9 cellular contexts compared by ENCODE assay signal in the genomic region with DNA sequence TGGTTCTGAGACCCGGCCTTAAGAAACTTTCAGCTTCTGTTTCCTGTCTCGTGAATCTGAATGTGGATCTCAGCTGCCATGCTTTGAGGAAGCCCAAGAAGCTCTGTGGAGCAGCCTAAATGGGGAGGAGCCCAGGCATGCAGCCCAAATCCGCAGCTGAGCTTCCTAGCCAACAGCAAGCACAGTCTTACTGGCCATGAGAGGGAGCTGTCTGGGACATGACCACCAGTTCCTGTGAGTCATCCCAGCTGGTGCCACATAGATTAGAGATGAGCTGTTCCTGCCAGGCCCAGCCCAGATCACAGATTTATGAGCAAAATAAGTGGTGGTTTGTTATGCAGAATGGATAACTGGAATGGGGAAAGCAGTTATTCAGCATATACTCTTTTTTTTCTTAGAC.
DNase-seq lines count a peak whose midpoint lies in the region; ATAC-seq and FAIRE-seq lines count a peak whose summit lies in the region.
"Had no signal": no experiment of that assay in that cellular context is flagged by ENCODE, and none has a peak within 500 bp of the region (broad histone marks: within the 10 kb centered on the region; RNA-seq: fewer than 3 reads in every experiment).

No MANE protein-coding gene starts in this region.

- ATAC-seq in GM21447 (IDR thresholded peaks at IDR 0.05; ENCODE audit: unreplicated experiment), result no peak

- intact Hi-C loops in posterior vena cava (cut with DNase I), result no loop called here

- peak; percentile 6 for DNase-seq in stimulated activated CD4-positive, alpha-beta T cell treated with anti-CD3 and anti-CD28 coated beads, Interleukin-1b, Interleukin-23, amount 100 ng/mL, for 48 hours
- DNase-seq in stimulated activated CD4-positive, alpha-beta T cell treated with anti-CD3 and anti-CD28 coated beads, Interleukin-12 subunit alpha, Interleukin-12 subunit beta, amount 100 ng/mL, for 4 hours, result no peak
- DNase-seq in RCC 7860 (ENCODE audit: low spot score) (peak; percentile 48), epithelial cell of prostate (ENCODE audit: low read depth, low spot score) (peak; percentile 91), urothelium cell line (ENCODE audit: low spot score) (peak; percentile 90), posterior vena cava (ENCODE audit: low spot score) (no peak), NCI-H2081 treated with DMSO at 0.1 percent for 48 hours (lab: John Stamatoyannopoulos, UW) (no peak)
- DNase-seq: nephron progenitor cell had no signal

- peak overlapping the region; percentile 43 for H3K27ac ChIP-seq in epithelial cell of prostate

- FAIRE-seq in RCC 7860 (lab: Jason Lieb, UNC) (no peak), urothelium cell line (lab: Jason Lieb, UNC) (peak; percentile 97)

Comparison
In these comparisons a context has a peak if more than half of its experiments do, and no peak if none do; other contexts are left out.
1. DNase-seq: peak in stimulated activated CD4-positive, alpha-beta T cell treated with anti-CD3 and anti-CD28 coated beads, Interleukin-1b, Interleukin-23, amount 100 ng/mL, for 48 hours (single experiment), RCC 7860 (single experiment), epithelial cell of prostate (single experiment) and urothelium cell line (single experiment); none in stimulated activated CD4-positive, alpha-beta T cell treated with anti-CD3 and anti-CD28 coated beads, Interleukin-12 subunit alpha, Interleukin-12 subunit beta, amount 100 ng/mL, for 4 hours (single experiment), posterior vena cava (single experiment) and NCI-H2081 treated with DMSO at 0.1 percent for 48 hours (single experiment).